Comparison of ENCODE assay signal across 10 cellular contexts in genomic region chr13:33111414-33112110, GRCh38.
DNase-seq lines count a peak whose midpoint lies in the region; ATAC-seq and TF ChIP-seq lines count a peak whose summit lies in the region.
"Had no signal": no experiment of that assay in that cellular context is flagged by ENCODE, and none has a peak within 500 bp of the region (broad histone marks: within the 10 kb centered on the region; RNA-seq: fewer than 3 reads in every experiment).

No MANE protein-coding gene starts in this region.

- no peak overlapping the region for H2AK5ac ChIP-seq in neuronal stem cell (ENCODE audit: low read depth, low read length)

- H3K9me3 Mint-ChIP-seq in HFFc6 (no peaks in the 10 kb centered on the region), progenitor cell of endocrine pancreas (ENCODE audit: low read depth) (no peaks in the 10 kb centered on the region)
- no peaks in the 10 kb centered on the region for H3K9me3 Mint-ChIP-seq in activated CD8-positive, alpha-beta T cell treated with anti-CD3 and anti-CD28 coated beads, Interleukin-2, amount 10 ng/mL, durations not matched to agents 7 days and 5 days (ENCODE audit: insufficient read depth)
- H3K9me3 Mint-ChIP-seq: activated CD4-positive, alpha-beta memory T cell treated with anti-CD3 and anti-CD28 coated beads, Interleukin-2, amount 10 ng/mL, durations not matched to agents 7 days and 5 days had no signal

- H3K36me3 Mint-ChIP-seq in HFFc6 (ENCODE audit: low read depth) = peaks cover 86% of the 10 kb centered on the region
- peaks cover 6% of the 10 kb centered on the region for H3K36me3 Mint-ChIP-seq in progenitor cell of endocrine pancreas (ENCODE audit: insufficient read depth)
- no peaks in the 10 kb centered on the region for H3K36me3 Mint-ChIP-seq in activated CD8-positive, alpha-beta T cell treated with anti-CD3 and anti-CD28 coated beads, Interleukin-2, amount 10 ng/mL, durations not matched to agents 7 days and 5 days (ENCODE audit: low read depth)
- H3K36me3 Mint-ChIP-seq: naive thymus-derived CD4-positive, alpha-beta T cell had no signal

- H4K8ac ChIP-seq in neuronal stem cell (ENCODE audit: low read depth, low read length) = no peak overlapping the region

- H3K9me3 ChIP-seq in mucosa of descending colon (no peaks in the 10 kb centered on the region), neuronal stem cell (replicated peaks in 1 of 2; ENCODE audit: control insufficient read depth in 2 of 2, insufficient read depth in 1 of 2, low read depth in 1 of 2, low read length in 2 of 2) (no peaks in the 10 kb centered on the region)

- POLR2A ChIA-PET in activated CD8-positive, alpha-beta T cell treated with anti-CD3 and anti-CD28 coated beads, Interleukin-2, amount 10 ng/mL, durations not matched to agents 7 days and 5 days (lab: Charles Lee) = no interaction called here

- no peak overlapping the region for H3K4me2 ChIP-seq in neuronal stem cell (ENCODE audit: insufficient read depth, low read length, poor library complexity, severe bottlenecking)

- H2AFZ ChIP-seq in neuronal stem cell (ENCODE audit: low read length) = no peak overlapping the region

- no peak overlapping the region for H3K9ac ChIP-seq in neuronal stem cell (ENCODE audit: low read depth, low read length, poor library complexity)

- H3K14ac ChIP-seq in neuronal stem cell (ENCODE audit: low read length) = no peak overlapping the region

- H2BK12ac ChIP-seq in neuronal stem cell (ENCODE audit: low read length) = no peak overlapping the region

- H3K4me1 ChIP-seq in mucosa of descending colon (ENCODE audit: low read depth) (peaks cover 22% of the 10 kb centered on the region), neuronal stem cell (ENCODE audit: control insufficient read depth in 2 of 2, insufficient read depth in 1 of 2, low read depth in 1 of 2, low read length in 2 of 2) (no peaks in the 10 kb centered on the region)

- in situ Hi-C loops in astrocyte of the cerebellum (cut with HindIII; ENCODE audit: low sequenced_read_pairs) = loop anchor here (5.0 kb wide), 1 partner anchor 44 kb away; no protein-coding TSS in a partner anchor

- peaks cover 86% of the 10 kb centered on the region for H3K4me1 Mint-ChIP-seq in HFFc6 (ENCODE audit: low read depth)
- H3K4me1 Mint-ChIP-seq in progenitor cell of endocrine pancreas (ENCODE audit: low read depth) = peaks cover 13% of the 10 kb centered on the region
- H3K4me1 Mint-ChIP-seq in activated CD8-positive, alpha-beta T cell treated with anti-CD3 and anti-CD28 coated beads, Interleukin-2, amount 10 ng/mL, durations not matched to agents 7 days and 5 days (ENCODE audit: low read depth) = no peaks in the 10 kb centered on the region
- H3K4me1 Mint-ChIP-seq: activated CD4-positive, alpha-beta memory T cell treated with anti-CD3 and anti-CD28 coated beads, Interleukin-2, amount 10 ng/mL, durations not matched to agents 7 days and 5 days had no signal

- H3K4me3 ChIP-seq in astrocyte of the cerebellum (ENCODE audit: low read depth, low read length) = no peak overlapping the region
- H3K4me3 ChIP-seq in mucosa of descending colon = no peak overlapping the region
- H3K4me3 ChIP-seq in neuronal stem cell (ENCODE audit: low read length in 2 of 2) = no peak overlapping the region

- H3K18ac ChIP-seq in neuronal stem cell (ENCODE audit: low read length) = no peak overlapping the region

- H4K91ac ChIP-seq in neuronal stem cell (ENCODE audit: low read depth, low read length, poor library complexity) = no peak overlapping the region

- intact Hi-C loops in mucosa of descending colon (cut with DNase I, micrococcal nuclease) = no loop called here

- peak overlapping the region; percentile 67 for H3K27ac Mint-ChIP-seq in HFFc6
- H3K27ac Mint-ChIP-seq in progenitor cell of endocrine pancreas = no peak overlapping the region
- no peak overlapping the region for H3K27ac Mint-ChIP-seq in activated CD8-positive, alpha-beta T cell treated with anti-CD3 and anti-CD28 coated beads, Interleukin-2, amount 10 ng/mL, durations not matched to agents 7 days and 5 days
- H3K27ac Mint-ChIP-seq: activated CD4-positive, alpha-beta memory T cell treated with anti-CD3 and anti-CD28 coated beads, Interleukin-2, amount 10 ng/mL, durations not matched to agents 7 days and 5 days; naive thymus-derived CD4-positive, alpha-beta T cell had no signal

- peak; percentile 63 for DNase-seq in AG20443 (ENCODE audit: low spot score)
- no peak for DNase-seq in HFFc6
- peak; percentile 66 for DNase-seq in astrocyte of the cerebellum (ENCODE audit: low read depth)
- peak in 2 of 3 donors; percentile 43 to 58 for DNase-seq in mucosa of descending colon
- no peak for DNase-seq in progenitor cell of endocrine pancreas (ENCODE audit: low spot score, unreplicated experiment)
- no peak for DNase-seq in activated CD8-positive, alpha-beta T cell treated with anti-CD3 and anti-CD28 coated beads, Interleukin-2, amount 10 ng/mL, durations not matched to agents 7 days and 5 days
- no peak for DNase-seq in NCI-H1048 (lab: John Stamatoyannopoulos, UW)
- no peak for DNase-seq in neuronal stem cell (ENCODE audit: low spot score)
- DNase-seq: activated CD4-positive, alpha-beta memory T cell treated with anti-CD3 and anti-CD28 coated beads, Interleukin-2, amount 10 ng/mL, durations not matched to agents 7 days and 5 days; naive thymus-derived CD4-positive, alpha-beta T cell had no signal

- peak; percentile 82 for ATAC-seq in mucosa of descending colon
- ATAC-seq in activated CD8-positive, alpha-beta T cell treated with anti-CD3 and anti-CD28 coated beads, Interleukin-2, amount 10 ng/mL, durations not matched to agents 7 days and 5 days = no peak
- ATAC-seq: naive thymus-derived CD4-positive, alpha-beta T cell had no signal

- CTCF ChIA-PET in activated CD8-positive, alpha-beta T cell treated with anti-CD3 and anti-CD28 coated beads, Interleukin-2, amount 10 ng/mL, durations not matched to agents 7 days and 5 days (lab: Charles Lee) = interaction anchor here (1.1 kb wide), 1 partner anchor 9 kb away, joined by 3 read pairs; no protein-coding TSS in a partner anchor

- no peaks in the 10 kb centered on the region for H3K36me3 ChIP-seq in mucosa of descending colon (ENCODE audit: low read depth)
- H3K36me3 ChIP-seq in neuronal stem cell (replicated peaks in 1 of 2; ENCODE audit: control insufficient read depth in 2 of 2, insufficient read depth in 2 of 2, low read length in 2 of 2) = no peaks in the 10 kb centered on the region

- no peak overlapping the region for H3K23ac ChIP-seq in neuronal stem cell (ENCODE audit: low read depth, low read length, poor library complexity)

- no CpG with 5 or more reads among the region's 9 CpGs for WGBS in neuronal stem cell (ENCODE audit: extremely low coverage in 2 of 2, insufficient read length in 2 of 2, insufficient replicate concordance in 1 of 2), 2 donors

- H3K27ac ChIP-seq in neuronal stem cell (replicated peaks; ENCODE audit: low read length) = no peak overlapping the region

- H3K27me3 ChIP-seq in neuronal stem cell (ENCODE audit: control insufficient read depth in 3 of 3, insufficient read depth in 3 of 3, low read depth in 1 of 3, low read length in 3 of 3) = no peaks in the 10 kb centered on the region

- no peak overlapping the region for H2BK15ac ChIP-seq in neuronal stem cell (ENCODE audit: low read length)

- H3K79me1 ChIP-seq in neuronal stem cell (ENCODE audit: low read depth, low read length) = no peaks in the 10 kb centered on the region

- TF ChIP-seq CTCF in HFFc6 (IDR thresholded peaks at IDR 0.05) (no peak), astrocyte of the cerebellum (IDR thresholded peaks at IDR 0.05; ENCODE audit: low read depth, low read length, missing control alignments) (no peak), mucosa of descending colon (IDR thresholded peaks at IDR 0.05) (no peak), progenitor cell of endocrine pancreas (IDR thresholded peaks at IDR 0.05; ENCODE audit: unreplicated experiment) (no peak)

- H3K27me3 Mint-ChIP-seq in HFFc6 (ENCODE audit: insufficient read depth) (peaks cover 12% of the 10 kb centered on the region), progenitor cell of endocrine pancreas (peaks cover 25% of the 10 kb centered on the region)
- H3K27me3 Mint-ChIP-seq in activated CD8-positive, alpha-beta T cell treated with anti-CD3 and anti-CD28 coated beads, Interleukin-2, amount 10 ng/mL, durations not matched to agents 7 days and 5 days (ENCODE audit: low read depth) = peaks cover 10% of the 10 kb centered on the region

- H3K4me3 Mint-ChIP-seq in HFFc6 (peak overlapping the region; percentile 28; the same call in 1 of the 2 replicates), progenitor cell of endocrine pancreas (ENCODE audit: low read depth) (no peak overlapping the region)
- no peak overlapping the region for H3K4me3 Mint-ChIP-seq in activated CD8-positive, alpha-beta T cell treated with anti-CD3 and anti-CD28 coated beads, Interleukin-2, amount 10 ng/mL, durations not matched to agents 7 days and 5 days
- H3K4me3 Mint-ChIP-seq: activated CD4-positive, alpha-beta memory T cell treated with anti-CD3 and anti-CD28 coated beads, Interleukin-2, amount 10 ng/mL, durations not matched to agents 7 days and 5 days; naive thymus-derived CD4-positive, alpha-beta T cell had no signal

- H3K4ac ChIP-seq in neuronal stem cell (ENCODE audit: low read length) = no peak overlapping the region

- no peak overlapping the region for H2BK120ac ChIP-seq in neuronal stem cell (ENCODE audit: low read depth, low read length)

- H2BK5ac ChIP-seq in neuronal stem cell (ENCODE audit: low read length) = no peak overlapping the region

Comparison
In these comparisons a context has a peak if more than half of its experiments do, and no peak if none do; other contexts are left out.
1. DNase-seq: peak in AG20443 (single experiment), astrocyte of the cerebellum (single experiment) and mucosa of descending colon (2 of 3); none in HFFc6 (single experiment), progenitor cell of endocrine pancreas (single experiment), activated CD8-positive, alpha-beta T cell treated with anti-CD3 and anti-CD28 coated beads, Interleukin-2, amount 10 ng/mL, durations not matched to agents 7 days and 5 days (single experiment), NCI-H1048 (single experiment) and neuronal stem cell (single experiment).